ENCODE assay signal across 8 cellular contexts in the genomic region with DNA sequence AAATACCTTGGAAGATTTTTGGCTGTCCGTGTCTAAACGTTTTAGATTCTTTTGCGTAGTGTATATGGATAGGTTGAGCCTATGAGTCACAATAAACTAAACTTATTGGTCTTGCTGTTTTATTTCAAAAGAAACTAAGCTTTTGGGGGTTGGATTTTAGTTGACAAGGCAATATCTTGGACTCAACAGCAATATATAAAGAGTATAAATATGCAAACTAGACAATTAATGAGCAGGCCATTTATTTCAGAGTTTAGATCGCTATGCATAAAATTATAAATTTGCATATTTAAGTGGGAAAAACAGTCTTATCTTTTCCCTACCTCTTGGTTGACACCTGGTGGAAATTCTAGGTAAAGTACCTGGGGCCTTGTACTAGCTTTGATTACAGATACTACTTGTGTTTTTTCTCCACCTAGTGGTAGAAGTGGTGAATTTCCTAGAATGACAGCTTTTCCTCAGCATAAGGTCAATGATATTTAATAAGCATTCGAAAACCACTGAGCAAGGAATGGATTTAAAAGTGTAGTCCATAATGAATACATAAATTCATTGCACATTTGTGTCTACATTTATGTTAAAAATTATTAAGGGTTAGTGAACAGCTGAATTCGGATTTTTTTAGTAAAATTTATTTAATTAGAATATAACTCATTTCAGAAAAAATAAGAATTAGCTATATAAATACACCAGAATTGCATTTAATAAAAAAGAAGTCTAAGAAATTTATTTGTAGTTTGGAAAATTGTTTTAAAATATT. TPM values are rescaled to one million over a fixed set of nuclear protein-coding genes. Genes with fewer than 3 reads are reported as not detected.
DNase-seq lines count a peak whose midpoint lies in the region; ATAC-seq and TF ChIP-seq lines count a peak whose summit lies in the region.

No MANE protein-coding gene starts in this region.

- H3K27ac ChIP-seq in cardiac muscle cell, result peak overlapping the region; percentile 97
- H3K27ac ChIP-seq in coronary artery, result peak overlapping the region; percentile 97
- peak overlapping the region; percentile 96 for H3K27ac ChIP-seq in lower lobe of right lung
- H3K27ac ChIP-seq in thyroid gland, result peak overlapping the region; percentile 94 to 100 (median 100)

- peak; percentile 16 to 30 for ATAC-seq in lower lobe of right lung

- WGBS in thyroid gland, 2 donors, result 6 to 7% methylated on average over 6 of the region's 6 CpGs

- peak; percentile 87 to 93 for DNase-seq in cardiac muscle cell (ENCODE audit: low read depth in 1 of 2, low spot score in 1 of 2)
- no peak for DNase-seq in cardiac septum (ENCODE audit: low spot score)
- DNase-seq in HFF-Myc (ENCODE audit: extremely low read depth, low read depth), result peak; percentile 88
- DNase-seq in NCI-H1417 (lab: John Stamatoyannopoulos, UW), result peak; percentile 62 to 94 (median 93)
- DNase-seq in SKM-1 (lab: John Stamatoyannopoulos, UW; ENCODE audit: unreplicated experiment), result peak; percentile 95
- DNase-seq in coronary artery (ENCODE audit: low spot score), result no peak
- no peak for DNase-seq in lower lobe of right lung
- peak in 1 of 2 donors; percentile 56 for DNase-seq in thyroid gland

- TF ChIP-seq CTCF in cardiac muscle cell (IDR thresholded peaks at IDR 0.05; ENCODE audit: low read depth, low read length) (peak; percentile 88), HFF-Myc (IDR thresholded peaks at IDR 0.05; ENCODE audit: low read depth, low read length, missing control alignments) (peak; percentile 71), coronary artery (IDR thresholded peaks at IDR 0.05) (peak; percentile 87), lower lobe of right lung (IDR thresholded peaks at IDR 0.05) (peak; percentile 92), thyroid gland (IDR thresholded peaks at IDR 0.05) (peak; percentile 90 to 100 (median 98))

- H3K27me3 ChIP-seq in cardiac muscle cell (no peaks in the 10 kb centered on the region), lower lobe of right lung (ENCODE audit: low read depth) (no peaks in the 10 kb centered on the region), thyroid gland (no peaks in the 10 kb centered on the region)

- H3K36me3 ChIP-seq in cardiac muscle cell (no peaks in the 10 kb centered on the region), lower lobe of right lung (no peaks in the 10 kb centered on the region), thyroid gland (no peaks in the 10 kb centered on the region)

- no peak for TF ChIP-seq POLR2A in thyroid gland (IDR thresholded peaks at IDR 0.05)

- intact Hi-C loops in cardiac septum (cut with DNase I), result loop anchor here (2.0 to 5.0 kb wide), 6 partner anchors 118 to 518 kb away; no protein-coding TSS in a partner anchor
- intact Hi-C loops in lower lobe of right lung (cut with DNase I), result loop anchor here (10.0 kb wide), 3 partner anchors 160 to 520 kb away; no protein-coding TSS in a partner anchor
- intact Hi-C loops in thyroid gland (cut with DNase I), result loop anchor here (5.0 to 10.0 kb wide), 3 partner anchors 158 to 520 kb away; no protein-coding TSS in a partner anchor

- H3K4me3 ChIP-seq in cardiac muscle cell (peak overlapping the region; percentile 76), HFF-Myc (replicated peaks; ENCODE audit: low read depth, low read length) (no peak overlapping the region), coronary artery (peak overlapping the region; percentile 83), lower lobe of right lung (peak overlapping the region; percentile 62), thyroid gland (replicated peaks in 1 of 3) (peak overlapping the region in 1 of 3 donors; percentile 74)

- H3K9me3 ChIP-seq in cardiac muscle cell (ENCODE audit: low read depth), result no peaks in the 10 kb centered on the region
- no peaks in the 10 kb centered on the region for H3K9me3 ChIP-seq in lower lobe of right lung
- no peaks in the 10 kb centered on the region for H3K9me3 ChIP-seq in thyroid gland

- H3K4me1 ChIP-seq in cardiac muscle cell (ENCODE audit: low read depth), result peaks cover 11% of the 10 kb centered on the region
- peaks cover 10% of the 10 kb centered on the region for H3K4me1 ChIP-seq in lower lobe of right lung
- peaks cover 0 to 4% of the 10 kb centered on the region in 2 donors for H3K4me1 ChIP-seq in thyroid gland

RNA-seq across cellular contexts. Expression of a gene that starts 1.7 kb away (rescaled TPM):
- total RNA-seq in cardiac muscle cell (63.6 and 75.8 TPM in 2 replicates), cardiac septum (20.1 TPM), lower lobe of right lung (90.5 TPM), thyroid gland (100 to 1,000 TPM; 168 to 289 (median 228) TPM)
- polyA plus RNA-seq in cardiac muscle cell, result 56.8 and 70.6 TPM in 2 replicates

Comparison
In these comparisons a context has a peak if more than half of its experiments do, and no peak if none do; other contexts are left out.
1. DNase-seq: peak in cardiac muscle cell (2 of 2), HFF-Myc (single experiment), NCI-H1417 (3 of 3) and SKM-1 (single experiment); none in cardiac septum (single experiment), coronary artery (single experiment) and lower lobe of right lung (single experiment).
2. Peak in every context shown above with its lines, with median percentiles within 50 percentile points of each other: H3K27ac ChIP-seq and CTCF ChIP-seq.